In genomic region chr5:39670391-39670790, GRCh38 we compare ENCODE assay signal across 1 cellular context.
TF ChIP-seq lines count a peak whose summit lies in the region.

No MANE protein-coding gene starts in this region.

TF ChIP-seq in H1, 55 proteins besides CTCF, POLR2A, EP300 and RAD21:
- TF ChIP-seq TEAD4 (IDR thresholded peaks at IDR 0.05; ENCODE audit: low read depth, low read length) (peak; percentile 77; the same call in 1 of the 2 replicates), CHD2 (IDR thresholded peaks at IDR 0.05; ENCODE audit: low read length) (no peak), POU5F1 (IDR thresholded peaks at IDR 0.05; ENCODE audit: low read depth, low read length) (peak; percentile 72; the same call in 1 of the 2 replicates), KDM1A (IDR thresholded peaks at IDR 0.05; ENCODE audit: borderline replicate concordance, low read length) (peak; percentile 22; the same call in 1 of the 2 replicates), EZH2 (IDR thresholded peaks at IDR 0.05; ENCODE audit: low read depth, low read length, severe bottlenecking) (no peak), EGR1 (IDR thresholded peaks at IDR 0.05; ENCODE audit: borderline replicate concordance, low read depth, low read length) (0 out of 2 replicates have a peak, but pooled peaks have one; percentile 21), HDAC2 (IDR thresholded peaks at IDR 0.05; ENCODE audit: borderline replicate concordance in 1 of 2, low read depth in 2 of 2, low read length in 2 of 2) (0 out of 4 replicates have a peak, but pooled peaks of 1 of the 2 experiments have one; percentile 40)
